ENCODE assay signal across 17 cellular contexts in the genomic region with DNA sequence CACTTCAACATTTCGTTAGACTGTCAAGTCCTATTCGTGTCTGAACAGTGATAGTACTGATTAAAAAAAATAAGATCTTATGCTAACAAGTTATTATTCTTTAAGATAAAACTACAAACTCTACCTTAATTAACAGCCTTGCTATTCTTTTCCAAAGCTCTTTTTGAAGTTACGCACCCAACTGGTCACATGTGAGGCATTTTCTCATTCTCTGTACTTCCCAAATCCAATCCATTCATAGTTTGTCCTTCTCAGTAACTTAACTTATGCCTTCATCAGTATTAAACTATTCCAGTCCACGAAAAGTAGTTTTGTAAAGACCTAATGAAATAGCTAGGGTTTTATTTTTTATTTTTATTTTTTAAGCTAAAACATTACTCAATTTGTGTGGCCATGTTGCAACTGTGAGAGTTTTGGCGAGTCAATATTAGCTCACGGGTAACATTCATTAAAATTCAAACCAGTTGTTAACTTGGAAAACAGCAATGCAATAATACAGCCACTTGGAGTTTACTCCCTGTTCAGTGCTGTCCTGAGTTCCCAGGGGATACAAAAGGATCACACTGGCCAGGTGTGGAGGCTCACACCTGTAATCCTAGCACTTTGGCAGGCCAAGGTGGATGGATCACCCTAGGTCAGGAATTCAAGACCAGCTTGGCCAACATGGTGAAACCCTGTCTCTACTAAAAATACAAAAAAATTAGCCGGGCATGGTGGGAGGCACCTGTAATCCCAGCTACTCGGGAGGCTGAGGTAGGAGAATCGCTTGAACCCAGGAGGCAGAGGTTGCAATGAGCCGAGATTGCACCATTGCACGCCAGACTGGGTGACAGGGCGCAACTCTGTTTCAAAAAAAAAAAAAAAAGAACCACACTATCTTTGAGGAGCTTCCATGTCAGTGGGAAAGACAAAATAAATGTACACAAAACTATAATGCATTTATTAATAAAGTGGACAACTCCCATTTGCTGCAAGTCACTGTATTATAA.
"Had no signal": no experiment of that assay in that cellular context is flagged by ENCODE, and none has a peak within 500 bp of the region (broad histone marks: within the 10 kb centered on the region; RNA-seq: fewer than 3 reads in every experiment).

No MANE protein-coding gene starts in this region.

- H3K9me3 Mint-ChIP-seq: activated CD4-positive, alpha-beta T cell treated with anti-CD3 and anti-CD28 coated beads, Interleukin-2, amount 10 ng/mL, durations not matched to agents 7 days and 5 days; natural killer cell treated with Interleukin-12 subunit alpha and Interleukin-12 subunit beta and Interleukin-15 and Interleukin-18, amount 100 ng/mL, for 72 hours had no signal

- H3K27ac Mint-ChIP-seq: activated CD4-positive, alpha-beta T cell treated with anti-CD3 and anti-CD28 coated beads, Interleukin-2, amount 10 ng/mL, durations not matched to agents 7 days and 5 days; natural killer cell treated with Interleukin-12 subunit alpha and Interleukin-12 subunit beta and Interleukin-15 and Interleukin-18, amount 100 ng/mL, for 72 hours had no signal

- H3K4me3 Mint-ChIP-seq: activated CD4-positive, alpha-beta T cell treated with anti-CD3 and anti-CD28 coated beads, Interleukin-2, amount 10 ng/mL, durations not matched to agents 7 days and 5 days; natural killer cell treated with Interleukin-12 subunit alpha and Interleukin-12 subunit beta and Interleukin-15 and Interleukin-18, amount 100 ng/mL, for 72 hours had no signal

- H3K4me3 ChIP-seq: right atrium auricular region, suprapubic skin had no signal

- H3K36me3 ChIP-seq: right atrium auricular region, suprapubic skin had no signal

- H3K36me3 Mint-ChIP-seq: natural killer cell treated with Interleukin-12 subunit alpha and Interleukin-12 subunit beta and Interleukin-15 and Interleukin-18, amount 100 ng/mL, for 72 hours had no signal

- H3K27ac ChIP-seq: epithelial cell of prostate, right atrium auricular region, suprapubic skin had no signal

- H3K27me3 ChIP-seq: right atrium auricular region, suprapubic skin had no signal

- ATAC-seq: natural killer cell treated with Interleukin-12 subunit alpha and Interleukin-12 subunit beta and Interleukin-15 and Interleukin-18, amount 100 ng/mL, for 72 hours; stimulated activated naive CD8-positive, alpha-beta T cell treated with anti-CD3 and anti-CD28 coated beads, Interleukin-15, Interleukin-2, amounts not matched to agents 100 U/mL and 50 U/mL, for 24 hours had no signal

- H3K4me1 ChIP-seq: right atrium auricular region, suprapubic skin had no signal

- DNase-seq: activated CD4-positive, alpha-beta T cell treated with anti-CD3 and anti-CD28 coated beads, Interleukin-2, amount 10 ng/mL, durations not matched to agents 7 days and 5 days; activated CD8-positive, alpha-beta memory T cell treated with anti-CD3 and anti-CD28 coated beads for 24 hours; activated naive CD4-positive, alpha-beta T cell treated with Interleukin-2 at 50 U/mL for 16 hours; aorta; cerebellar nuclear complex; dermis blood vessel endothelial cell; hypothalamus; mesendoderm; posterior cingulate gyrus; small intestine; stimulated activated CD4-positive, alpha-beta T cell treated with anti-CD3 and anti-CD28 coated beads, Interleukin-4, amount 100 ng/mL, for 4 hours; stimulated activated CD8-positive, alpha-beta memory T cell treated with anti-CD3 and anti-CD28 coated beads, Interleukin-4, amount 100 ng/mL, for 48 hours; stimulated activated naive CD8-positive, alpha-beta T cell treated with anti-CD3 and anti-CD28 coated beads, Interleukin-15, Interleukin-2, amounts not matched to agents 100 U/mL and 50 U/mL, for 24 hours had no signal

- H3K9me3 ChIP-seq: right atrium auricular region, suprapubic skin had no signal

- H3K27me3 Mint-ChIP-seq: natural killer cell treated with Interleukin-12 subunit alpha and Interleukin-12 subunit beta and Interleukin-15 and Interleukin-18, amount 100 ng/mL, for 72 hours had no signal
